Comparison of ENCODE assay signal across 9 cellular contexts in genomic region chr22:38315801-38316339, GRCh38. TPM values are rescaled to one million over a fixed set of nuclear protein-coding genes. Genes with fewer than 3 reads are reported as not detected.
DNase-seq lines count a peak whose midpoint lies in the region; ATAC-seq and TF ChIP-seq lines count a peak whose summit lies in the region.
"Had no signal": no experiment of that assay in that cellular context is flagged by ENCODE, and none has a peak within 500 bp of the region (broad histone marks: within the 10 kb centered on the region; RNA-seq: fewer than 3 reads in every experiment).

No MANE protein-coding gene starts in this region.

- peaks cover 40% of the 10 kb centered on the region for H3K36me3 ChIP-seq in BE2C
- H3K36me3 ChIP-seq in adipocyte (ENCODE audit: control insufficient read depth, insufficient read depth, low read length, severe bottlenecking), result peaks cover 12% of the 10 kb centered on the region
- H3K36me3 ChIP-seq in tibial artery, result peaks cover 0 to 21% (median 0%) of the 10 kb centered on the region in 3 donors
- H3K36me3 ChIP-seq: neutrophil had no signal

- H3K4me1 ChIP-seq in BE2C, result peaks cover 18% of the 10 kb centered on the region
- peaks cover 59% of the 10 kb centered on the region for H3K4me1 ChIP-seq in adipocyte (ENCODE audit: control insufficient read depth, insufficient read depth, low read length)
- peaks cover 8 to 67% (median 59%) of the 10 kb centered on the region in 4 donors for H3K4me1 ChIP-seq in tibial artery

- POLR2A ChIA-PET in HEK293T (lab: Yijun Ruan, JAX), result interaction anchor here (0.6 to 1.5 kb wide), 6 partner anchors 9 to 145 kb away, joined by 3 to 4 read pairs (median 4); no protein-coding TSS in a partner anchor

- H3K27me3 ChIP-seq in BE2C (no peaks in the 10 kb centered on the region), adipocyte (replicated peaks; ENCODE audit: control insufficient read depth, insufficient read depth, low read length) (no peaks in the 10 kb centered on the region), layer of hippocampus (ENCODE audit: control insufficient read depth, insufficient read depth, low read length) (no peaks in the 10 kb centered on the region), tibial artery (no peaks in the 10 kb centered on the region)

- H3K9me3 ChIP-seq in BE2C, result no peaks in the 10 kb centered on the region
- no peaks in the 10 kb centered on the region for H3K9me3 ChIP-seq in adipocyte (ENCODE audit: control insufficient read depth, low read length)
- H3K9me3 ChIP-seq in tibial artery, result no peaks in the 10 kb centered on the region
- H3K9me3 ChIP-seq: neutrophil had no signal

- H3K4me3 ChIP-seq in BE2C (ENCODE audit: low read depth, low read length), result peak overlapping the region; percentile 74
- peak overlapping the region; percentile 99 for H3K4me3 ChIP-seq in adipocyte (ENCODE audit: low read length)
- H3K4me3 ChIP-seq in tibial artery, result peak overlapping the region; percentile 91 to 94

- TF ChIP-seq CTCF in BE2C (IDR thresholded peaks at IDR 0.05; ENCODE audit: low read depth, low read length) (no peak), tibial artery (IDR thresholded peaks at IDR 0.05) (no peak)

- ATAC-seq in GM18517 (IDR thresholded peaks at IDR 0.05; ENCODE audit: unreplicated experiment), result no peak

- CTCF ChIA-PET in HEK293T (lab: Yijun Ruan, JAX), result no interaction called here

- DNase-seq in BE2C, result no peak
- DNase-seq in HEK293T (ENCODE audit: extremely low spot score), result no peak
- peak; percentile 55 for DNase-seq in adipocyte (ENCODE audit: low read depth)
- no peak for DNase-seq in tibial artery
- DNase-seq in COR-L47 (lab: John Stamatoyannopoulos, UW), result no peak
- DNase-seq in T1000 (lab: John Stamatoyannopoulos, UW), result no peak

- peak overlapping the region; percentile 97 for H3K9ac ChIP-seq in adipocyte (ENCODE audit: low read length)

- intact Hi-C loops in tibial artery (cut with DNase I; ENCODE audit: low total_unique reads), result loop anchor here (10.0 kb wide), 1 partner anchor 111 kb away; the partner anchor contains the start of gene MAFF

- H3K27ac ChIP-seq in layer of hippocampus (ENCODE audit: low read depth, low read length) (peak overlapping the region; percentile 95), tibial artery (peak overlapping the region; percentile 98 to 100)
- H3K27ac ChIP-seq: neutrophil had no signal

TF ChIP-seq in HEK293T, 16 proteins besides CTCF, POLR2A, EP300 and RAD21:
- TF ChIP-seq ELF4 (IDR thresholded peaks at IDR 0.05) (0 out of 2 replicates have a peak, but pooled peaks have one; percentile 17), FOXK2 (IDR thresholded peaks at IDR 0.05) (no peak), HDGF (IDR thresholded peaks at IDR 0.05; ENCODE audit: borderline replicate concordance) (0 out of 2 replicates have a peak, but pooled peaks have one; percentile 45)

RNA-seq across cellular contexts. Expression of gene CSNK1E, which starts 1.4 kb away (rescaled TPM):
- 460 TPM for polyA plus RNA-seq in BE2C (2012; ENCODE audit: insufficient read depth, insufficient read length, low read depth)

RNA-seq across cellular contexts. Expression of gene TMEM184B, which starts 43.1 kb away (rescaled TPM):
- 51.4 TPM for polyA plus RNA-seq in BE2C (2012; ENCODE audit: insufficient read depth, insufficient read length, low read depth)
